Comparison of ENCODE assay signal across 3 cellular contexts in genomic region chrX:67546496-67547423, GRCh38.
TF ChIP-seq lines count a peak whose summit lies in the region.

No MANE protein-coding gene starts in this region.

TF ChIP-seq in A549, 52 proteins besides CTCF, POLR2A, EP300 and RAD21:
- TF ChIP-seq CBX2 (IDR thresholded peaks at IDR 0.05; ENCODE audit: borderline replicate concordance, low read depth) = no peak
- TF ChIP-seq PHF8 (IDR thresholded peaks at IDR 0.05; ENCODE audit: borderline replicate concordance, low read depth) = no peak
- TF ChIP-seq PBX3 (IDR thresholded peaks at IDR 0.05) = no peak
- TF ChIP-seq HES2 (IDR thresholded peaks at IDR 0.05) = no peak
- no peak for TF ChIP-seq ZSCAN20 (CRISPR knock-in tag; IDR thresholded peaks at IDR 0.05)
- no peak for TF ChIP-seq MAFK (IDR thresholded peaks at IDR 0.05; ENCODE audit: partially characterized antibody)
- no peak for TF ChIP-seq CHD2 (IDR thresholded peaks at IDR 0.05; ENCODE audit: low read length, partially characterized antibody)
- TF ChIP-seq NPAS2 (CRISPR knock-in tag; IDR thresholded peaks at IDR 0.05; ENCODE audit: borderline replicate concordance) = no peak
- no peak for TF ChIP-seq EHF (CRISPR knock-in tag; IDR thresholded peaks at IDR 0.05)
- TF ChIP-seq HOXA7 (CRISPR knock-in tag; IDR thresholded peaks at IDR 0.05) = no peak
- no peak for TF ChIP-seq MYC (IDR thresholded peaks at IDR 0.05; ENCODE audit: borderline replicate concordance, low read length)
- TF ChIP-seq SREBF2 (IDR thresholded peaks at IDR 0.05) = no peak
- TF ChIP-seq POLR2AphosphoS2 (conservative IDR thresholded peaks at IDR 0.05; ENCODE audit: low read length) = no peak
- no peak for TF ChIP-seq BHLHE40 (IDR thresholded peaks at IDR 0.05; ENCODE audit: low read depth, low read length)

TF ChIP-seq in IMR-90, 13 proteins besides CTCF, POLR2A, EP300 and RAD21:
- no peak for TF ChIP-seq RCOR1 (IDR thresholded peaks at IDR 0.05; ENCODE audit: insufficient replicate concordance, low read length)
- no peak for TF ChIP-seq MAZ (IDR thresholded peaks at IDR 0.05; ENCODE audit: borderline replicate concordance, low read depth, low read length)
- TF ChIP-seq CHD1 (IDR thresholded peaks at IDR 0.05; ENCODE audit: low read depth, low read length) = no peak
- TF ChIP-seq MXI1 (IDR thresholded peaks at IDR 0.05; ENCODE audit: borderline replicate concordance, low read depth, low read length) = no peak
- TF ChIP-seq ELK1 (IDR thresholded peaks at IDR 0.05; ENCODE audit: borderline replicate concordance, low read depth, low read length) = no peak
- no peak for TF ChIP-seq FOS (IDR thresholded peaks at IDR 0.05; ENCODE audit: low read depth, low read length)
- no peak for TF ChIP-seq NFE2L2 (IDR thresholded peaks at IDR 0.05; ENCODE audit: low read depth, low read length)
TF ChIP-seq in IMR-90: peak in this region for 0.

TF ChIP-seq in neural cell, 6 proteins besides CTCF, POLR2A, EP300 and RAD21:
- TF ChIP-seq REST (IDR thresholded peaks at IDR 0.05; ENCODE audit: borderline replicate concordance) = no peak
- TF ChIP-seq POLR2AphosphoS5 (IDR thresholded peaks at IDR 0.05) = no peak
- no peak for TF ChIP-seq MXI1 (conservative IDR thresholded peaks at IDR 0.05; ENCODE audit: poor library complexity, severe bottlenecking)
- TF ChIP-seq TAF1 (IDR thresholded peaks at IDR 0.05; ENCODE audit: low read depth) = no peak
- no peak for TF ChIP-seq SMC3 (conservative IDR thresholded peaks at IDR 0.05; ENCODE audit: poor library complexity)
- TF ChIP-seq EZH2 (IDR thresholded peaks at IDR 0.05; ENCODE audit: borderline replicate concordance, insufficient read depth, low read length, poor library complexity, severe bottlenecking) = no peak
